In the genomic region with DNA sequence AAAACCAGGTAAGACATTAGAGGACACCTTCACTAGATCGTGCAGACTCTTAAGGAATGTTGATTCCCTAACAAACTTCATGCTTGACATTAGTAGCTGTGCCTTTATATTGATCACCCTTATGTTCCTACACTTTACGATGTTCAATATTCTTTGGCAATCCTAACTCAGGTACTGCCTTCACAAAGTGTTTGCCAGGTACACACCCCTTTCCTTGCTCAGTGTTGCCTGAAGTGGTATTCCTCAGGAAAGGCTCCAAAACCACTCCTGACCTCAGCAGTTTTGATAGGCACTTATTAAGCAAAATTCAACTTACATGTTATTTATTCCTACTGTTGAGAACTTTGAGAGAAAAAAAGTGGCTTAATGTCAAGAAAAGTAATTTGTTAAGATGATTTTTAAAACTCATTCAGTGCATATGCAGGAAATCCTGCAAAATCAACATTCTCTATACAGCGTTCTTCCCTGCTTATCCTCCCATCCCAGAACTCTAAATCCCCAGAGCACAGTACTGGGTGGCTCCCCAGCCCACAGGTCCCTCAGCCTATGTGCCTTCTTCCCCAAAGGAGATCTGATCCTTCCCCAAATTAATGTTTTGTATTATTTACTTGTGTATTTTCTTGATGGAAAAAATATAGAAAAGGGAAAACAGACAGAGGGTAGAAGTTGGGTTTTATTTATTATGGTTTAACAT, we compare ENCODE assay signal across 26 cellular contexts.
"Had no signal": no experiment of that assay in that cellular context is flagged by ENCODE, and none has a peak within 500 bp of the region (broad histone marks: within the 10 kb centered on the region; RNA-seq: fewer than 3 reads in every experiment).

No MANE protein-coding gene starts in this region.

- H3K4me3 ChIP-seq: ascending aorta, MG63, SJCRH30, SK-N-MC had no signal

- H3K27me3 ChIP-seq: ascending aorta, MG63, SJCRH30 had no signal

- DNase-seq: activated CD4-positive, alpha-beta T cell treated with anti-CD3 and anti-CD28 coated beads for 36 hours; activated CD4-positive, alpha-beta T cell treated with anti-CD3 and anti-CD28 coated beads, Interleukin-2, amount 10 ng/mL, durations not matched to agents 7 days and 5 days; activated CD4-positive, alpha-beta T cell treated with anti-CD3 and anti-CD28 coated beads, Interleukin-2, amount 50 U/mL, for 48 hours; activated CD8-positive, alpha-beta T cell treated with anti-CD3 and anti-CD28 coated beads, Interleukin-2, amount 10 ng/mL, durations not matched to agents 7 days and 5 days; activated gamma-delta T cell; activated naive CD4-positive, alpha-beta T cell treated with Interleukin-2 at 50 U/mL for 16 hours; activated naive CD8-positive, alpha-beta T cell treated with anti-CD3 and anti-CD28 coated beads, Interleukin-2, amount 10 ng/mL, durations not matched to agents 7 days and 5 days; activated T-cell treated with anti-CD3 and anti-CD28 coated beads, Interleukin-2, amount 50 U/mL, for 24 hours; amygdala; caudate nucleus; Karpas-422; MG63; NCI-H1048; NCI-H1436 treated with DMSO at 0.1 percent for 48 hours; NCI-H1694 treated with DMSO at 0.1 percent for 48 hours; NCI-H2029; NCI-H345; NCI-H524 treated with DMSO at 0.1 percent for 48 hours; SHP77; SJCRH30; T1000 had no signal

- H3K9me3 ChIP-seq: ascending aorta, MG63, SJCRH30 had no signal

- H3K36me3 ChIP-seq: ascending aorta, MG63, SJCRH30 had no signal

- H3K27ac ChIP-seq: ascending aorta, SJCRH30, SK-N-MC had no signal

- ATAC-seq: activated CD4-positive, alpha-beta T cell treated with anti-CD3 and anti-CD28 coated beads for 36 hours; activated CD4-positive, CD25-positive, alpha-beta regulatory T cell treated with anti-CD3 and anti-CD28 coated beads, Interleukin-2, amount 50 U/mL, for 24 hours; activated CD8-positive, alpha-beta T cell treated with anti-CD3 and anti-CD28 coated beads, Interleukin-2, amount 10 ng/mL, durations not matched to agents 7 days and 5 days; Panc1; WTC11 had no signal
